In genomic region chr2:62789918-62790317, GRCh38 we compare ENCODE assay signal across 17 cellular contexts.
"Had no signal": no experiment of that assay in that cellular context is flagged by ENCODE, and none has a peak within 500 bp of the region (broad histone marks: within the 10 kb centered on the region; RNA-seq: fewer than 3 reads in every experiment).

No MANE protein-coding gene starts in this region.

- FAIRE-seq: astrocyte, bronchial epithelial cell, endothelial cell of umbilical vein had no signal

- DNase-seq: activated CD4-positive, alpha-beta T cell treated with anti-CD3 and anti-CD28 coated beads, Interleukin-2, amount 50 U/mL, for 4 hours; activated effector memory CD4-positive, alpha-beta T cell treated with anti-CD3 and anti-CD28 coated beads, Interleukin-2, amount 50 U/mL, for 16 hours; activated naive CD4-positive, alpha-beta T cell treated with anti-CD3 and anti-CD28 coated beads, Interleukin-2, amount 50 U/mL, for 16 hours; activated T-cell treated with anti-CD3 and anti-CD28 coated beads, Interleukin-2, amount 50 U/mL, for 72 hours; effector CD8-positive, alpha-beta T cell; heart left ventricle; left ventricle myocardium superior; naive B cell; stimulated activated naive B cell treated with anti-CD40 and anti-IgM and Interleukin-4, amounts not matched to agents 10 μg/mL and 1 μg/mL and 100 μg/mL, for 72 hours; T-helper 2 cell; thyroid gland; WERI-Rb-1 had no signal

- H3K9me3 ChIP-seq: esophagus muscularis mucosa, gastroesophageal sphincter, heart left ventricle, thyroid gland had no signal

- H3K36me3 ChIP-seq: esophagus muscularis mucosa, gastroesophageal sphincter, heart left ventricle, thyroid gland, WERI-Rb-1 had no signal

- ATAC-seq: activated T-cell treated with anti-CD3 and anti-CD28 coated beads, Interleukin-2, amount 50 U/mL, for 72 hours; gastroesophageal sphincter; heart left ventricle; left ventricle myocardium superior; stimulated activated naive B cell treated with anti-CD40 and anti-IgM and Interleukin-4, amounts not matched to agents 10 μg/mL and 1 μg/mL and 100 μg/mL, for 72 hours had no signal

- H3K27me3 ChIP-seq: esophagus muscularis mucosa, gastroesophageal sphincter, heart left ventricle, thyroid gland had no signal

- H3K4me3 ChIP-seq: esophagus muscularis mucosa, gastroesophageal sphincter, heart left ventricle, thyroid gland had no signal

- H3K27ac ChIP-seq: esophagus muscularis mucosa, gastroesophageal sphincter, heart left ventricle, WERI-Rb-1 had no signal
